In genomic region chr11:125871391-125872137, GRCh38 we compare ENCODE assay signal across 8 cellular contexts. TPM values are rescaled to one million over a fixed set of nuclear protein-coding genes. Genes with fewer than 3 reads are reported as not detected.
DNase-seq lines count a peak whose midpoint lies in the region; ATAC-seq, FAIRE-seq and TF ChIP-seq lines count a peak whose summit lies in the region.

No MANE protein-coding gene starts in this region.

- no peak overlapping the region for H3K4me2 ChIP-seq in SK-N-SH

- peaks cover 4% of the 10 kb centered on the region for H3K27me3 ChIP-seq in AG04450 (ENCODE audit: control insufficient read depth, insufficient read depth, low read length)
- no peaks in the 10 kb centered on the region for H3K27me3 ChIP-seq in SK-N-SH (ENCODE audit: insufficient read depth)
- no peaks in the 10 kb centered on the region for H3K27me3 ChIP-seq in esophagus muscularis mucosa
- no peaks in the 10 kb centered on the region for H3K27me3 ChIP-seq in tibial nerve

- CTCF ChIA-PET in AG04450 (lab: Charles Lee) (interaction anchor here (0.7 kb wide), 1 partner anchor 407 kb away, joined by 3 read pairs; no protein-coding TSS in a partner anchor), SK-N-SH (lab: Yijun Ruan, JAX) (interaction anchor here (0.9 to 1.0 kb wide), 2 partner anchors 10 to 443 kb away, joined by 3 read pairs; no protein-coding TSS in a partner anchor)

- H3K9me2 ChIP-seq in SK-N-SH, result no peaks in the 10 kb centered on the region

- no peaks in the 10 kb centered on the region for H4K20me1 ChIP-seq in SK-N-SH (ENCODE audit: insufficient read depth)

- POLR2A ChIA-PET in AG04450 (lab: Yijun Ruan, JAX), result no interaction called here
- POLR2A ChIA-PET in SK-N-SH (lab: Yijun Ruan, JAX), result no interaction called here

- no peak overlapping the region for H3K4me3 ChIP-seq in AG04450 (ENCODE audit: low read depth, low read length)
- no peak overlapping the region for H3K4me3 ChIP-seq in SK-N-SH (ENCODE audit: low read depth in 2 of 2, low read length in 1 of 2)
- no peak overlapping the region for H3K4me3 ChIP-seq in esophagus muscularis mucosa
- H3K4me3 ChIP-seq in tibial nerve, result no peak overlapping the region

- H3K4me1 ChIP-seq in SK-N-SH (ENCODE audit: control insufficient read depth in 1 of 2, insufficient read depth in 2 of 2, low read depth in 1 of 2, low read length in 1 of 2) (no peaks in the 10 kb centered on the region), esophagus muscularis mucosa (peaks cover 0 to 4% (median 2%) of the 10 kb centered on the region in 4 donors), tibial nerve (peaks cover 0 to 3% (median 0%) of the 10 kb centered on the region in 4 donors)

- H3K27ac ChIP-seq in AG04450 (ENCODE audit: low read depth, low read length) (no peak overlapping the region), SK-N-SH (ENCODE audit: low read depth in 2 of 2, low read length in 1 of 2) (no peak overlapping the region), esophagus muscularis mucosa (replicated peaks in 1 of 4) (no peak overlapping the region), tibial nerve (no peak overlapping the region)

- H3K79me2 ChIP-seq in SK-N-SH (ENCODE audit: insufficient read depth), result no peaks in the 10 kb centered on the region

- intact Hi-C loops in esophagus muscularis mucosa (cut with DNase I), result no loop called here

- TF ChIP-seq CTCF in AG04450 (IDR thresholded peaks at IDR 0.05; ENCODE audit: low read depth, low read length), result peak; percentile 70
- TF ChIP-seq CTCF in SK-N-SH (IDR thresholded peaks at IDR 0.05), result peak; percentile 69
- peak; percentile 18 to 45 (median 25) for TF ChIP-seq CTCF in esophagus muscularis mucosa (IDR thresholded peaks at IDR 0.05)
- no peak for TF ChIP-seq CTCF in tibial nerve (IDR thresholded peaks at IDR 0.05)

- no peaks in the 10 kb centered on the region for H3F3A ChIP-seq in SK-N-SH (replicated peaks; ENCODE audit: insufficient read depth)

- H3K9me3 ChIP-seq in AG04450 (ENCODE audit: control insufficient read depth, insufficient read depth, low read length), result no peaks in the 10 kb centered on the region
- no peaks in the 10 kb centered on the region for H3K9me3 ChIP-seq in SK-N-SH
- H3K9me3 ChIP-seq in esophagus muscularis mucosa, result no peaks in the 10 kb centered on the region
- H3K9me3 ChIP-seq in tibial nerve, result no peaks in the 10 kb centered on the region

- no peak overlapping the region for H3K9ac ChIP-seq in SK-N-SH

- TF ChIP-seq POLR2A in GM12892 (IDR thresholded peaks at IDR 0.05; ENCODE audit: low read depth, low read length) (no peak), esophagus muscularis mucosa (IDR thresholded peaks at IDR 0.05; ENCODE audit: low read depth) (no peak), tibial nerve (IDR thresholded peaks at IDR 0.05) (no peak)

- WGBS in SK-N-SH (ENCODE audit: low lambda C conversion rate), result 42% methylated on average over 10 of the region's 10 CpGs
- 80% methylated on average over 10 of the region's 10 CpGs for WGBS in esophagus muscularis mucosa
- whole genome bisulfite sequencing in tibial nerve, 2 donors, result 79% methylated on average over 10 of the region's 10 CpGs

- no peak for DNase-seq in AG04450 (ENCODE audit: low read depth, low spot score)
- no peak for DNase-seq in GM12892 (ENCODE audit: insufficient read length)
- DNase-seq in SK-N-SH, result peak; percentile 65
- no peak for DNase-seq in esophagus muscularis mucosa (ENCODE audit: extremely low spot score)
- peak; percentile 11 to 22 for DNase-seq in stimulated activated CD4-positive, alpha-beta T cell treated with anti-CD3 and anti-CD28 coated beads, Interleukin-4, amount 100 ng/mL, for 48 hours (ENCODE audit: low read depth in 2 of 2)
- DNase-seq in tibial nerve (ENCODE audit: low spot score in 2 of 2), result no peak

- TF ChIP-seq EP300 in SK-N-SH (IDR thresholded peaks at IDR 0.05; ENCODE audit: borderline replicate concordance in 1 of 2, low read depth in 1 of 2, low read length in 1 of 2) (no peak), esophagus muscularis mucosa (IDR thresholded peaks at IDR 0.05) (no peak), tibial nerve (IDR thresholded peaks at IDR 0.05) (no peak)

- peak; percentile 63 for FAIRE-seq in GM12892 (lab: Jason Lieb, UNC)

- H2AFZ ChIP-seq in SK-N-SH (ENCODE audit: low read depth), result no peak overlapping the region

- H3K36me3 ChIP-seq in SK-N-SH (replicated peaks in 1 of 2; ENCODE audit: control insufficient read depth in 1 of 2, insufficient read depth in 2 of 2, low read length in 1 of 2) (no peaks in the 10 kb centered on the region), esophagus muscularis mucosa (no peaks in the 10 kb centered on the region), tibial nerve (no peaks in the 10 kb centered on the region)

- ATAC-seq in HG03280 (IDR thresholded peaks at IDR 0.05; ENCODE audit: unreplicated experiment), result no peak
- no peak for ATAC-seq in GM21717 (IDR thresholded peaks at IDR 0.05; ENCODE audit: unreplicated experiment)

- peak; percentile 68 for TF ChIP-seq RAD21 in SK-N-SH (IDR thresholded peaks at IDR 0.05; ENCODE audit: low read length)

TF ChIP-seq in SK-N-SH, 30 proteins besides CTCF, POLR2A, EP300 and RAD21:
- TF ChIP-seq GATA2 (CRISPR knock-in tag; IDR thresholded peaks at IDR 0.05) (no peak), FOSL2 (IDR thresholded peaks at IDR 0.05; ENCODE audit: borderline replicate concordance, low read depth) (no peak), REST (IDR thresholded peaks at IDR 0.05; ENCODE audit: low read depth, low read length) (no peak), SMC3 (IDR thresholded peaks at IDR 0.05; ENCODE audit: low read depth, low read length) (peak; percentile 32), RCOR1 (IDR thresholded peaks at IDR 0.05; ENCODE audit: low read length) (no peak)

RNA-seq across cellular contexts. Expression of gene HYLS1, which starts 15.9 kb away (rescaled TPM):
- polyA plus RNA-seq in AG04450 (2011; rRNA removed) (5.0 and 7.0 TPM in 2 replicates), SK-N-SH (2012; rRNA removed) (1.3 and 1.4 TPM in 2 replicates)
- polyA minus RNA-seq in AG04450 (2011; rRNA and poly(A)+ RNA removed), result 3.0 and 5.5 TPM in 2 replicates
- polyA plus RNA-seq in GM12892 (2012; ENCODE audit: missing spikeins), result 10.2 TPM
- polyA plus RNA-seq in SK-N-SH (2012; cell fraction: cytosol; rRNA removed), result 1.9 TPM in 2 replicates
- 1.00 and 1.6 TPM in 2 replicates for polyA plus RNA-seq in SK-N-SH (2012; cell fraction: nucleus; rRNA removed)
- total RNA-seq in esophagus muscularis mucosa (1 to 10 TPM; 2.8 to 6.9 (median 4.7) TPM), tibial nerve (1 to 10 TPM in 2 of 4 donors, under 1 TPM in 2; 0.59 to 2.5 (median 1.3) TPM)

RNA-seq across cellular contexts. Expression of gene PUS3, which starts 31.4 kb away (rescaled TPM):
- 9.5 and 13.2 TPM in 2 replicates for polyA plus RNA-seq in AG04450 (2011; rRNA removed)
- 8.1 and 8.3 TPM in 2 replicates for polyA minus RNA-seq in AG04450 (2011; rRNA and poly(A)+ RNA removed)
- 14.5 TPM for polyA plus RNA-seq in GM12892 (2012; ENCODE audit: missing spikeins)
- 7.0 and 8.3 TPM in 2 replicates for polyA plus RNA-seq in SK-N-SH (2012; rRNA removed)
- polyA plus RNA-seq in SK-N-SH (2012; cell fraction: cytosol; rRNA removed), result 9.7 and 11.4 TPM in 2 replicates
- polyA plus RNA-seq in SK-N-SH (2012; cell fraction: nucleus; rRNA removed), result 3.1 and 5.0 TPM in 2 replicates
- 10 to 100 TPM in 1 of 4 donors, 1 to 10 TPM in 3; 7.1 to 20.2 (median 8.5) TPM for total RNA-seq in esophagus muscularis mucosa
- 1 to 10 TPM; 3.3 to 6.6 (median 5.2) TPM for total RNA-seq in tibial nerve

RNA-seq across cellular contexts. Expression of gene DDX25, which starts 32.7 kb away (rescaled TPM):
- polyA plus RNA-seq in AG04450 (2011; rRNA removed) (not detected in 2 replicates), SK-N-SH (2012; rRNA removed) (0.12 and 0.39 TPM in 2 replicates)
- polyA minus RNA-seq in AG04450 (2011; rRNA and poly(A)+ RNA removed), result 0.09 TPM in 1 of 2 replicates, not detected in the other
- not detected for polyA plus RNA-seq in GM12892 (2012; ENCODE audit: missing spikeins)
- polyA plus RNA-seq in SK-N-SH (2012; cell fraction: cytosol; rRNA removed), result 0.24 and 0.42 TPM in 2 replicates
- polyA plus RNA-seq in SK-N-SH (2012; cell fraction: nucleus; rRNA removed), result 0.29 TPM in 2 replicates
- total RNA-seq in esophagus muscularis mucosa (under 1 TPM in 2 of 4 donors, not detected in 2; 0.06 to 0.17 TPM), tibial nerve (under 1 TPM in 1 of 4 donors, not detected in 3; 0.30 TPM)

RNA-seq across cellular contexts. Expression of gene PATE4, which starts 38.4 kb away (rescaled TPM):
- polyA plus RNA-seq in AG04450 (2011; rRNA removed) (not detected in 2 replicates), SK-N-SH (2012; rRNA removed) (not detected in 2 replicates)
- not detected in 2 replicates for polyA minus RNA-seq in AG04450 (2011; rRNA and poly(A)+ RNA removed)
- not detected for polyA plus RNA-seq in GM12892 (2012; ENCODE audit: missing spikeins)
- not detected in 2 replicates for polyA plus RNA-seq in SK-N-SH (2012; cell fraction: cytosol; rRNA removed)
- polyA plus RNA-seq in SK-N-SH (2012; cell fraction: nucleus; rRNA removed), result not detected in 2 replicates
- total RNA-seq in esophagus muscularis mucosa (not detected), tibial nerve (not detected)

Comparison
In these comparisons a context has a peak if more than half of its experiments do, and no peak if none do; other contexts are left out.
1. DNase-seq: peak in SK-N-SH (single experiment) and stimulated activated CD4-positive, alpha-beta T cell treated with anti-CD3 and anti-CD28 coated beads, Interleukin-4, amount 100 ng/mL, for 48 hours (2 of 2); none in AG04450 (single experiment), GM12892 (single experiment), esophagus muscularis mucosa (single experiment) and tibial nerve (0 of 2).
2. CTCF ChIP-seq: peak in AG04450 (single experiment), SK-N-SH (single experiment) and esophagus muscularis mucosa (3 of 3); none in tibial nerve (0 of 5).